8 cellular contexts compared by ENCODE assay signal in the genomic region with DNA sequence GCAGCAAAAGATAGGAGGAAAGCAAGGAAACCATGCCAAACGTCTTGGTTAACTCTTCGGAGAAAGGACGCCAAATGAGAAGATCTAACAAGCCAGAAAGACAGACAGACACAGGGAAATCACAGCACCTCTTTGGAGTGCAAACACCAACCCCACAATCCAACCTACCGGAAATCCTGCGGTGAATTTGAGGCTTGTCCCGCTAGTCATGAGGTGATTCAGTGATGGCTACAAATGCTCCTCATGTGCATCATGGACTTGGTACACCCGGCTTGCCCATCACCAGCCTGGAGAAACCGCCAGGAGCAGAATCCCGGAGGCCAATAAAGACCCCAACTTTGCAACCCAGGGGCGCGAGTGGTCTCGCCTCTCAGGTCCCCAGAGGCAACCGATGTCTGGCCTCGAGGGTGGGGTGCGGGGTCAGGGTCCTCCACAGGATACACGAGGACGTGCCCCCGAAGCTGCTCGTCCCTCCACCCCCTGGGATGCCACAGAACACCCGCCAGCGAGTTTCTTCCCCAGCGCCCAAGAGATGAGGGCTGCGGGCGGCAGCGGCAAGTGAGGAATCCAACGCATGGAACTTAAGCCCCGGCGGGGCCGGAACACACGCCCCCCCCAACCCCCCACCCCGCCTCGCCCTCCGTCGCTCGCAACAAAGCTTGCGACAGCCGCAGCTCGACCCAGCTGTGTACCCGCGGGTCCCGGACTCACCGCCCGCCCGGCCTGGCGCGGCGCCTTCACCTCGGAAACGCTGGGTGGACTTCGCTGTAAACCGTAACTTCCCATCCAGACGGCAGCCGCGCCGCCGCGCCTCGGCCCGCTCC. TPM values are rescaled to one million over a fixed set of nuclear protein-coding genes. Genes with fewer than 3 reads are reported as not detected.
A peak's percentile ranks its signal among the peaks of the same experiment; 100 is the strongest.
DNase-seq lines count a peak whose midpoint lies in the region; ATAC-seq and TF ChIP-seq lines count a peak whose summit lies in the region.
"Not testable (repeated sequence)": the region's sequence is repeated elsewhere in the genome, so short reads cannot be mapped to it uniquely, and the experiment has no call there.

No MANE protein-coding gene starts in this region.

- not testable (repeated sequence) for TF ChIP-seq POLR2A in breast epithelium (IDR thresholded peaks at IDR 0.05)

- WGBS in aorta, 2 donors, result 1% methylated on average over 24 to 45 of the region's 59 CpGs

- ATAC-seq in GM18502 (IDR thresholded peaks at IDR 0.05; ENCODE audit: poor library complexity, unreplicated experiment), result peak; percentile 79
- ATAC-seq in HG02623 (IDR thresholded peaks at IDR 0.05; ENCODE audit: unreplicated experiment), result peak; percentile 65
- peak; percentile 71 to 72 for ATAC-seq in activated CD4-positive, CD25-positive, alpha-beta regulatory T cell treated with anti-CD3 and anti-CD28 coated beads, Interleukin-2, amount 50 U/mL, for 24 hours
- peak; percentile 84 for ATAC-seq in aorta (ENCODE audit: low FRiP score)

- intact Hi-C loops in breast epithelium (cut with DNase I; ENCODE audit: low total_unique reads); aorta (cut with DNase I): not testable (repeated sequence)

- not testable (repeated sequence) for TF ChIP-seq CTCF in breast epithelium (IDR thresholded peaks at IDR 0.05)

- not testable (repeated sequence) for H3K4me1 ChIP-seq in breast epithelium; iPS-18a (ENCODE audit: control insufficient read depth, low read depth, low read length); rectal smooth muscle tissue (ENCODE audit: control insufficient read depth, insufficient read depth, low read length); aorta (ENCODE audit: control insufficient read depth in 1 of 2, insufficient read depth in 2 of 2, low read length in 2 of 2)

- H3K27me3 ChIP-seq in breast epithelium; rectal smooth muscle tissue (ENCODE audit: control insufficient read depth, insufficient read depth, low read length); aorta (ENCODE audit: control insufficient read depth in 1 of 2, insufficient read depth in 2 of 2, low read length in 1 of 2): not testable (repeated sequence)
- H3K27me3 ChIP-seq in iPS-18a (ENCODE audit: control insufficient read depth, insufficient read depth, low read length), result peaks cover 51% of the 10 kb centered on the region

- peak overlapping the region in 1 of 2 donors; percentile 59 for H3K27ac ChIP-seq in breast epithelium
- not testable (repeated sequence) for H3K27ac ChIP-seq in iPS-18a (ENCODE audit: low read length); rectal smooth muscle tissue (ENCODE audit: low read depth, low read length); aorta (ENCODE audit: low read depth in 1 of 2, low read length in 2 of 2)

- DNase-seq in LoVo (ENCODE audit: low spot score) (peak; percentile 1), aorta (peak in 1 of 2 donors; percentile 68)
- DNase-seq in breast epithelium (ENCODE audit: low spot score in 2 of 2), result not testable (repeated sequence)

- not testable (repeated sequence) for H3K36me3 ChIP-seq in breast epithelium; iPS-18a (ENCODE audit: control insufficient read depth, low read depth, low read length); rectal smooth muscle tissue (ENCODE audit: control insufficient read depth, insufficient read depth, low read length); aorta (ENCODE audit: control insufficient read depth in 1 of 2, insufficient read depth in 2 of 2, low read length in 1 of 2)

- H3K4me3 ChIP-seq in breast epithelium, result peak overlapping the region; percentile 51 to 75 (median 66)
- peak overlapping the region; percentile 62 for H3K4me3 ChIP-seq in iPS-18a (ENCODE audit: low read length)
- peak overlapping the region; percentile 60 for H3K4me3 ChIP-seq in rectal smooth muscle tissue (ENCODE audit: low read length)
- peak overlapping the region in 1 of 2 donors; percentile 63 for H3K4me3 ChIP-seq in aorta (ENCODE audit: low read length in 2 of 2)

- H3K9me3 ChIP-seq in breast epithelium; iPS-18a (ENCODE audit: control insufficient read depth, low read depth, low read length); aorta (ENCODE audit: control insufficient read depth, low read length): not testable (repeated sequence)

- not testable (repeated sequence) for H3K9ac ChIP-seq in iPS-18a (ENCODE audit: low read length); rectal smooth muscle tissue (ENCODE audit: low read length)

RNA-seq across cellular contexts. Expression of gene NBPF20, which starts 0.6 kb away (rescaled TPM):
- total RNA-seq in breast epithelium (1 to 10 TPM; 2.5 to 4.3 (median 3.3) TPM), aorta (1 to 10 TPM; 3.2 to 4.4 TPM)
- under 1 TPM; 0.38 to 0.84 TPM for polyA plus RNA-seq in aorta
